ENCODE assay signal across 9 cellular contexts in genomic region chr17:6752068-6752909, GRCh38. TPM values are rescaled to one million over a fixed set of nuclear protein-coding genes. Genes with fewer than 3 reads are reported as not detected.
DNase-seq lines count a peak whose midpoint lies in the region; ATAC-seq and TF ChIP-seq lines count a peak whose summit lies in the region.
"Had no signal": no experiment of that assay in that cellular context is flagged by ENCODE, and none has a peak within 500 bp of the region (broad histone marks: within the 10 kb centered on the region; RNA-seq: fewer than 3 reads in every experiment).

No MANE protein-coding gene starts in this region.

- no peaks in the 10 kb centered on the region for H3K9me3 ChIP-seq in CD8-positive, alpha-beta T cell (ENCODE audit: low read length)
- H3K9me3 ChIP-seq in OCI-LY7 (ENCODE audit: low read length) = no peaks in the 10 kb centered on the region
- no peaks in the 10 kb centered on the region for H3K9me3 ChIP-seq in colonic mucosa
- H3K9me3 ChIP-seq in transverse colon = no peaks in the 10 kb centered on the region

- no peak for TF ChIP-seq EP300 in transverse colon (IDR thresholded peaks at IDR 0.05; ENCODE audit: low read depth)

- no peaks in the 10 kb centered on the region for H3K9me2 ChIP-seq in OCI-LY7 (ENCODE audit: insufficient read depth, low read length)

- no peak overlapping the region for H3K27ac ChIP-seq in CD8-positive, alpha-beta T cell (ENCODE audit: low read depth, low read length)
- no peak overlapping the region for H3K27ac ChIP-seq in OCI-LY7 (ENCODE audit: low read depth, low read length, poor library complexity, severe bottlenecking)
- peak overlapping the region; percentile 73 for H3K27ac ChIP-seq in colonic mucosa
- peak overlapping the region; percentile 64 to 83 (median 78) for H3K27ac ChIP-seq in transverse colon

- H3K27me3 ChIP-seq in CD8-positive, alpha-beta T cell (ENCODE audit: insufficient read depth, low read length) = no peaks in the 10 kb centered on the region
- no peaks in the 10 kb centered on the region for H3K27me3 ChIP-seq in colonic mucosa
- H3K27me3 ChIP-seq in transverse colon = no peaks in the 10 kb centered on the region

- no peak for TF ChIP-seq POLR2A in transverse colon (IDR thresholded peaks at IDR 0.05)

- intact Hi-C loops in CD8-positive, alpha-beta T cell (cut with DNase I, micrococcal nuclease) = loop anchor here in 1 of 2 experiments (5.0 kb wide), 1 partner anchor 100 kb away; the partner anchor contains the start of genes C17orf100 and MED31
- intact Hi-C loops in OCI-LY7 (cut with micrococcal nuclease; ENCODE audit: unreplicated experiment) = no loop called here
- intact Hi-C loops in colonic mucosa (cut with DNase I) = no loop called here
- intact Hi-C loops in transverse colon (cut with DNase I; ENCODE audit: low total_unique reads) = no loop called here

- BruUV-seq in OCI-LY7 (replicated peaks; lab: Mats Ljungman, UMichigan) = no TSS peak

- no peaks in the 10 kb centered on the region for H3K36me3 ChIP-seq in CD8-positive, alpha-beta T cell (ENCODE audit: insufficient read depth, low read length)
- H3K36me3 ChIP-seq in OCI-LY7 (ENCODE audit: insufficient read depth, low read length) = no peaks in the 10 kb centered on the region
- H3K36me3 ChIP-seq in colonic mucosa = no peaks in the 10 kb centered on the region
- H3K36me3 ChIP-seq in transverse colon = no peaks in the 10 kb centered on the region

- in situ Hi-C loops in transverse colon (cut with MboI; ENCODE audit: low pct_ligation_motif_present in 1 of 4, low pct_unique_long_range_greater_than_20kb in 1 of 4, low sequenced_read_pairs in 3 of 4) = no loop called here

- peaks cover 38% of the 10 kb centered on the region for H3K4me1 Mint-ChIP-seq in CD8-positive, alpha-beta T cell (ENCODE audit: low read depth)

- 0 out of 2 replicates have a peak overlapping the region, but pooled peaks have one; percentile 3 for H3K4me2 ChIP-seq in OCI-LY7 (ENCODE audit: low read length)

- no peak overlapping the region for H3K4me3 ChIP-seq in CD8-positive, alpha-beta T cell (ENCODE audit: low read depth, low read length)
- H3K4me3 ChIP-seq in OCI-LY7 (ENCODE audit: low read depth, low read length, poor library complexity, severe bottlenecking) (no peak overlapping the region), colonic mucosa (no peak overlapping the region), transverse colon (no peak overlapping the region)

- CTCF ChIA-PET in CD8-positive, alpha-beta T cell (lab: Charles Lee) = interaction anchor here (0.6 kb wide), 1 partner anchor 51 kb away, joined by 3 read pairs; no protein-coding TSS in a partner anchor
- CTCF ChIA-PET in OCI-LY7 (lab: Charles Lee; ENCODE audit: unreplicated experiment) = interaction anchor here (0.6 kb wide), 1 partner anchor 8 kb away, joined by 4 read pairs; no protein-coding TSS in a partner anchor

- no peaks in the 10 kb centered on the region for H3K27me3 Mint-ChIP-seq in CD8-positive, alpha-beta T cell (ENCODE audit: low read depth)

- no peaks in the 10 kb centered on the region for H3K79me2 ChIP-seq in OCI-LY7 (ENCODE audit: insufficient read depth, low read depth, low read length)

- no peaks in the 10 kb centered on the region for H3K9me3 Mint-ChIP-seq in CD8-positive, alpha-beta T cell

- H3K27ac Mint-ChIP-seq in CD8-positive, alpha-beta T cell = peak overlapping the region; percentile 62

- no peak overlapping the region for H3K4me3 Mint-ChIP-seq in CD8-positive, alpha-beta T cell

- H3K36me3 Mint-ChIP-seq in CD8-positive, alpha-beta T cell = peaks cover 8% of the 10 kb centered on the region

- peak overlapping the region; percentile 83 for H2AFZ ChIP-seq in OCI-LY7 (ENCODE audit: low read length)

- POLR2A ChIA-PET in CD8-positive, alpha-beta T cell (lab: Charles Lee) = no interaction called here
- POLR2A ChIA-PET in OCI-LY7 (lab: Charles Lee) = no interaction called here

- H3K9ac ChIP-seq in colonic mucosa (ENCODE audit: low read depth in 2 of 2, low read length in 2 of 2) = no peak overlapping the region

- 48 to 60% methylated on average over 4 to 7 of the region's 7 CpGs for WGBS in transverse colon (ENCODE audit: low coverage in 1 of 2), 2 donors

- DNase-seq in CD8-positive, alpha-beta T cell = no peak
- DNase-seq in OCI-LY7 (ENCODE audit: low spot score) (no peak), colonic mucosa (no peak), lung microvascular endothelial cell (ENCODE audit: low read depth in 2 of 2) (peak; percentile 96 to 98), transverse colon (peak; percentile 23), hippocampal formation (lab: John Stamatoyannopoulos, UW) (no peak)

- no peaks in the 10 kb centered on the region for H4K20me1 ChIP-seq in OCI-LY7 (ENCODE audit: insufficient read depth, low read length)

- peaks cover 44% of the 10 kb centered on the region for H3K4me1 ChIP-seq in CD8-positive, alpha-beta T cell (ENCODE audit: insufficient read depth, low read length)
- H3K4me1 ChIP-seq in OCI-LY7 (ENCODE audit: insufficient read depth, low read length, poor library complexity, severe bottlenecking) = peaks cover 14% of the 10 kb centered on the region
- no peaks in the 10 kb centered on the region for H3K4me1 ChIP-seq in colonic mucosa
- H3K4me1 ChIP-seq in transverse colon = peaks cover 0 to 42% (median 15%) of the 10 kb centered on the region in 4 donors

- no peak for ATAC-seq in CD8-positive, alpha-beta T cell
- ATAC-seq in GM21526 (IDR thresholded peaks at IDR 0.05; ENCODE audit: low FRiP score, unreplicated experiment) (no peak), HG02588 (IDR thresholded peaks at IDR 0.05; ENCODE audit: unreplicated experiment) (no peak)
- ATAC-seq: HCT116 had no signal

- TF ChIP-seq CTCF in CD8-positive, alpha-beta T cell (IDR thresholded peaks at IDR 0.05) = no peak
- no peak for TF ChIP-seq CTCF in OCI-LY7 (conservative IDR thresholded peaks at IDR 0.05; ENCODE audit: low read length)
- no peak for TF ChIP-seq CTCF in colonic mucosa (IDR thresholded peaks at IDR 0.05)
- TF ChIP-seq CTCF in transverse colon (IDR thresholded peaks at IDR 0.05) = no peak

RNA-seq across cellular contexts. Expression of gene XAF1, which starts 3.6 kb away (rescaled TPM):
- total RNA-seq in CD8-positive, alpha-beta T cell = 10 to 100 TPM; 13.9 to 16.3 TPM
- 0.38 and 0.77 TPM in 2 replicates for total RNA-seq in OCI-LY7 (2014; rRNA removed; shearing (Covaris generic))
- total RNA-seq in OCI-LY7 (2022) (0.46 TPM in 1 of 2 replicates, not detected in the other), colonic mucosa (10 to 100 TPM in 1 of 2 donors, 1 to 10 TPM in 1; 8.5 to 11.7 TPM), lung microvascular endothelial cell (0.79 and 2.6 TPM in 2 replicates), transverse colon (10 to 100 TPM in 3 of 4 donors, 1 to 10 TPM in 1; 6.7 to 15.5 (median 14.1) TPM)

RNA-seq across cellular contexts. Expression of gene FBXO39, which starts 23.7 kb away (rescaled TPM):
- total RNA-seq in CD8-positive, alpha-beta T cell = under 1 TPM in 1 of 2 experiments, not detected in 1; 0.39 TPM
- total RNA-seq in OCI-LY7 (2014; rRNA removed; shearing (Covaris generic)) = not detected in 2 replicates
- not detected in 2 replicates for total RNA-seq in OCI-LY7 (2022)
- total RNA-seq in colonic mucosa = not detected
- total RNA-seq in lung microvascular endothelial cell = 1.3 and 6.9 TPM in 2 replicates
- not detected for total RNA-seq in transverse colon

RNA-seq across cellular contexts. Expression of gene SLC13A5, which starts 39.1 kb away (rescaled TPM):
- total RNA-seq in CD8-positive, alpha-beta T cell = not detected
- total RNA-seq in OCI-LY7 (2014; rRNA removed; shearing (Covaris generic)) = not detected in 2 replicates
- total RNA-seq in OCI-LY7 (2022) = not detected in 2 replicates
- total RNA-seq in colonic mucosa = under 1 TPM in 1 of 2 donors, not detected in 1; 0.62 TPM
- total RNA-seq in lung microvascular endothelial cell = 0.20 and 0.22 TPM in 2 replicates
- not detected for total RNA-seq in transverse colon

Comparison
In these comparisons a context has a peak if more than half of its experiments do, and no peak if none do; other contexts are left out.
1. DNase-seq: peak in lung microvascular endothelial cell (2 of 2) and transverse colon (single experiment); none in CD8-positive, alpha-beta T cell (0 of 7), OCI-LY7 (single experiment), colonic mucosa (single experiment) and hippocampal formation (0 of 2).
2. H3K27ac ChIP-seq: peak in colonic mucosa (single experiment) and transverse colon (4 of 4); none in CD8-positive, alpha-beta T cell (single experiment) and OCI-LY7 (single experiment).